13 cellular contexts compared by ENCODE assay signal in genomic region chr2:237486334-237486818, GRCh38. TPM values are rescaled to one million over a fixed set of nuclear protein-coding genes. Genes with fewer than 3 reads are reported as not detected.
DNase-seq lines count a peak whose midpoint lies in the region; ATAC-seq, FAIRE-seq and TF ChIP-seq lines count a peak whose summit lies in the region.
"Had no signal": no experiment of that assay in that cellular context is flagged by ENCODE, and none has a peak within 500 bp of the region (broad histone marks: within the 10 kb centered on the region; RNA-seq: fewer than 3 reads in every experiment).

No MANE protein-coding gene starts in this region.

- intact Hi-C loops in HepG2 (cut with micrococcal nuclease; ENCODE audit: unreplicated experiment): no loop called here
- intact Hi-C loops in esophagus muscularis mucosa (cut with DNase I): no loop called here
- intact Hi-C loops in aorta (cut with DNase I): no loop called here

- H3K4me3 Mint-ChIP-seq in nephron progenitor cell: peak overlapping the region; percentile 80
- H3K4me3 Mint-ChIP-seq: CD4-positive, CD25-positive, alpha-beta regulatory T cell; immature natural killer cell had no signal

- H3K36me3 Mint-ChIP-seq in nephron progenitor cell (ENCODE audit: low read depth): no peaks in the 10 kb centered on the region
- H3K36me3 Mint-ChIP-seq: CD4-positive, CD25-positive, alpha-beta regulatory T cell; immature natural killer cell had no signal

- H3K36me3 ChIP-seq in liver (ENCODE audit: control insufficient read depth in 4 of 4, insufficient read depth in 3 of 4, low read depth in 1 of 4, low read length in 3 of 4) (peaks cover 0 to 1% (median 0%) of the 10 kb centered on the region in 4 donors), HepG2 (replicated peaks in 1 of 2; ENCODE audit: control insufficient read depth in 1 of 2, insufficient read depth in 2 of 2, low read length in 2 of 2) (no peaks in the 10 kb centered on the region), esophagus muscularis mucosa (no peaks in the 10 kb centered on the region), aorta (ENCODE audit: control insufficient read depth in 1 of 2, insufficient read depth in 2 of 2, low read length in 1 of 2) (no peaks in the 10 kb centered on the region)

- peaks cover 8 to 37% (median 24%) of the 10 kb centered on the region in 4 donors for H3K4me1 ChIP-seq in liver (ENCODE audit: control insufficient read depth in 4 of 4, insufficient read depth in 4 of 4, low read length in 3 of 4)
- H3K4me1 ChIP-seq in HepG2 (ENCODE audit: insufficient read depth, low read length): peaks cover 11% of the 10 kb centered on the region; the same call in 1 of the 2 replicates
- H3K4me1 ChIP-seq in esophagus muscularis mucosa: peaks cover 28 to 32% (median 30%) of the 10 kb centered on the region in 4 donors
- no peaks in the 10 kb centered on the region for H3K4me1 ChIP-seq in aorta (ENCODE audit: control insufficient read depth in 1 of 2, insufficient read depth in 2 of 2, low read length in 2 of 2)

- ATAC-seq in HepG2: no peak
- peak; percentile 26 for ATAC-seq in aorta (ENCODE audit: low FRiP score)
- no peak for ATAC-seq in HG03439 (IDR thresholded peaks at IDR 0.05; ENCODE audit: unreplicated experiment)

- TF ChIP-seq EP300 in HepG2 (IDR thresholded peaks at IDR 0.05; ENCODE audit: low read depth in 2 of 2, low read length in 2 of 2) (no peak), HepG2 (CRISPR knock-in tag; IDR thresholded peaks at IDR 0.05; ENCODE audit: borderline replicate concordance) (no peak), esophagus muscularis mucosa (IDR thresholded peaks at IDR 0.05) (no peak)

- H3K27me3 ChIP-seq in liver (ENCODE audit: control insufficient read depth in 4 of 4, insufficient read depth in 4 of 4, low read length in 3 of 4) (no peaks in the 10 kb centered on the region), HepG2 (ENCODE audit: control insufficient read depth in 1 of 2, insufficient read depth in 2 of 2, low read length in 2 of 2) (peaks cover 0 to 50% of the 10 kb centered on the region in 2 experiments; a peak in 4 of 5 replicates), esophagus muscularis mucosa (peaks cover 0 to 41% (median 7%) of the 10 kb centered on the region in 4 donors), aorta (ENCODE audit: control insufficient read depth in 1 of 2, insufficient read depth in 2 of 2, low read length in 1 of 2) (no peaks in the 10 kb centered on the region)

- H3K9ac ChIP-seq in liver (ENCODE audit: low read depth in 1 of 2, low read length in 2 of 2) (no peak overlapping the region), HepG2 (ENCODE audit: insufficient read depth, low read depth, low read length) (no peak overlapping the region)

- no peaks in the 10 kb centered on the region for H4K20me1 ChIP-seq in HepG2 (ENCODE audit: insufficient read depth, low read length)

- no peaks in the 10 kb centered on the region for H3K79me2 ChIP-seq in HepG2 (ENCODE audit: insufficient read depth, low read length)

- BruUV-seq in HepG2 (replicated peaks; lab: Mats Ljungman, UMichigan): no TSS peak

- in situ Hi-C loops in HepG2 (cut with HindIII; ENCODE audit: extremely low pct_ligation_motif_present, low pct_unique_long_range_greater_than_20kb): no loop called here

- POLR2A ChIA-PET in HepG2 (lab: Yijun Ruan, JAX): no interaction called here

- peaks cover 1 to 2% (median 2%) of the 10 kb centered on the region in 4 donors for H3K9me3 ChIP-seq in liver (ENCODE audit: control insufficient read depth in 4 of 4, low read length in 3 of 4)
- peaks cover 12% of the 10 kb centered on the region for H3K9me3 ChIP-seq in HepG2 (ENCODE audit: low read length)
- peaks cover 0 to 16% (median 10%) of the 10 kb centered on the region in 4 donors for H3K9me3 ChIP-seq in esophagus muscularis mucosa
- H3K9me3 ChIP-seq in aorta (ENCODE audit: control insufficient read depth, low read length): peaks cover 2% of the 10 kb centered on the region

- DNase-seq in HepG2 (ENCODE audit: low spot score) (no peak), esophagus muscularis mucosa (ENCODE audit: extremely low spot score) (no peak), nephron progenitor cell (peak; percentile 32), aorta (peak in 1 of 2 donors; percentile 68), putamen (ENCODE audit: low spot score) (no peak)
- no peak for DNase-seq in stimulated activated CD4-positive, alpha-beta T cell treated with anti-CD3 and anti-CD28 coated beads, Interleukin-4, amount 100 ng/mL, for 4 hours
- DNase-seq: activated naive CD4-positive, alpha-beta T cell treated with anti-CD3 and anti-CD28 coated beads, Interleukin-2, amount 50 U/mL, for 16 hours; CD4-positive, CD25-positive, alpha-beta regulatory T cell; immature natural killer cell; NCI-H187 had no signal

- H3K27ac ChIP-seq in liver (ENCODE audit: low read depth in 1 of 2, low read length in 2 of 2): no peak overlapping the region
- H3K27ac ChIP-seq in HepG2 (ENCODE audit: extremely low read length, insufficient read depth, low read length): no peak overlapping the region
- peak overlapping the region in 1 of 4 donors; percentile 9 for H3K27ac ChIP-seq in esophagus muscularis mucosa (replicated peaks in 1 of 4)
- H3K27ac ChIP-seq in aorta (ENCODE audit: low read depth in 1 of 2, low read length in 2 of 2): no peak overlapping the region

- CTCF ChIA-PET in HepG2 (lab: Yijun Ruan, JAX; ENCODE audit: low intra/inter-chr PET ratio, low total read pairs): no interaction called here

- H3K9me3 Mint-ChIP-seq in nephron progenitor cell: peaks cover 21% of the 10 kb centered on the region

- H3K4me3 ChIP-seq in liver (ENCODE audit: low read depth in 1 of 3, low read length in 3 of 3): peak overlapping the region; percentile 59 to 81 (median 70)
- H3K4me3 ChIP-seq in HepG2 (replicated peaks in 1 of 3; ENCODE audit: insufficient read depth in 1 of 3, low read depth in 2 of 3, low read length in 3 of 3): no peak overlapping the region
- H3K4me3 ChIP-seq in esophagus muscularis mucosa: peak overlapping the region; percentile 51 to 64 (median 53)
- peak overlapping the region in 1 of 2 donors; percentile 12 for H3K4me3 ChIP-seq in aorta (ENCODE audit: low read length in 2 of 2)

- 4% methylated on average over 36 of the region's 36 CpGs for WGBS in liver
- WGBS in HepG2 (ENCODE audit: low lambda C conversion rate): 84% methylated on average over 35 of the region's 36 CpGs
- 6% methylated on average over 16 of the region's 36 CpGs for WGBS in esophagus muscularis mucosa
- WGBS in aorta, 2 donors: 3 to 5% methylated on average over 36 of the region's 36 CpGs

- TF ChIP-seq CTCF in liver (IDR thresholded peaks at IDR 0.05; ENCODE audit: low read depth, low read length, missing input control): no peak
- TF ChIP-seq CTCF in HepG2 (CRISPR knock-in tag; IDR thresholded peaks at IDR 0.05): no peak
- no peak for TF ChIP-seq CTCF in esophagus muscularis mucosa (IDR thresholded peaks at IDR 0.05)
- TF ChIP-seq CTCF in nephron progenitor cell (IDR thresholded peaks at IDR 0.05): no peak

- TF ChIP-seq POLR2A in HepG2 (IDR thresholded peaks at IDR 0.05; ENCODE audit: insufficient read depth in 1 of 2, low read depth in 2 of 2, low read length in 2 of 2) (no peak), esophagus muscularis mucosa (IDR thresholded peaks at IDR 0.05; ENCODE audit: low read depth) (no peak)

- no peak overlapping the region for H2AFZ ChIP-seq in HepG2 (ENCODE audit: low read length)

- H3K27ac Mint-ChIP-seq in nephron progenitor cell: no peak overlapping the region
- H3K27ac Mint-ChIP-seq: CD4-positive, CD25-positive, alpha-beta regulatory T cell; immature natural killer cell had no signal

- no peak overlapping the region for H3K4me2 ChIP-seq in HepG2 (ENCODE audit: low read depth, low read length)

- peaks cover 27% of the 10 kb centered on the region for H3K4me1 Mint-ChIP-seq in nephron progenitor cell
- H3K4me1 Mint-ChIP-seq: immature natural killer cell had no signal

- FAIRE-seq in HepG2 (lab: Jason Lieb, UNC): no peak

- H3K27me3 Mint-ChIP-seq in nephron progenitor cell (ENCODE audit: low read depth, poor library complexity): peaks cover 97% of the 10 kb centered on the region

- TF ChIP-seq RAD21 in liver (IDR thresholded peaks at IDR 0.05): no peak
- no peak for TF ChIP-seq RAD21 in HepG2 (CRISPR knock-in tag; IDR thresholded peaks at IDR 0.05)

TF ChIP-seq in liver, 16 proteins besides CTCF, POLR2A, EP300 and RAD21 (continues in another document):
- TF ChIP-seq FOXA2 (IDR thresholded peaks at IDR 0.05): no peak

TF ChIP-seq in HepG2, 621 proteins besides CTCF, POLR2A, EP300 and RAD21:
- no peak for TF ChIP-seq ZIK1 (CRISPR knock-in tag; IDR thresholded peaks at IDR 0.05; ENCODE audit: borderline replicate concordance, low read depth)

RNA-seq across cellular contexts. Expression of gene MLPH, which starts 0.7 kb away (rescaled TPM):
- total RNA-seq in liver (10 to 100 TPM in 1 of 2 donors, 1 to 10 TPM in 1; 1.6 to 22.6 TPM), HepG2 (2016; rRNA removed; fragmentation: Illumina TruSeq; extraction: Trizol) (not detected in 2 replicates), esophagus muscularis mucosa (1 to 10 TPM; 5.3 to 8.7 (median 7.8) TPM), aorta (10 to 100 TPM in 1 of 2 donors, 1 to 10 TPM in 1; 3.4 to 10.1 TPM)
- polyA plus RNA-seq in liver (10 to 100 TPM; 22.1 to 25.9 TPM), HepG2 (2011; rRNA removed) (0.12 and 0.27 TPM in 2 replicates), aorta (1 to 10 TPM; 2.3 to 4.5 TPM)
- total RNA-seq in HepG2 (2016; cell fraction: cytosol; rRNA removed; fragmentation: Illumina TruSeq; extraction: Trizol; ENCODE audit: low read depth): not detected in 2 replicates
- total RNA-seq in HepG2 (2016; cell fraction: insoluble cytoplasmic fraction; rRNA removed; fragmentation: Illumina TruSeq; extraction: Trizol): not detected in 2 replicates
- total RNA-seq in HepG2 (2016; cell fraction: membrane; rRNA removed; fragmentation: Illumina TruSeq; extraction: Trizol): not detected in 2 replicates
- total RNA-seq in HepG2 (2016; cell fraction: nucleus; rRNA removed; fragmentation: Illumina TruSeq; extraction: Trizol): not detected in 2 replicates
- polyA plus RNA-seq in HepG2 (2011; cell fraction: cytosol; rRNA removed): 0.10 TPM in 1 of 2 replicates, not detected in the other
- polyA plus RNA-seq in HepG2 (2011; cell fraction: nucleus; rRNA removed): 0.88 and 1.00 TPM in 2 replicates
- 0.17 and 0.28 TPM in 2 replicates for polyA plus RNA-seq in HepG2 (2012)
- polyA plus RNA-seq in HepG2 (2016; cell fraction: cytosol; fragmentation: Illumina TruSeq; extraction: Trizol; ENCODE audit: low read depth): not detected in 2 replicates
- not detected in 2 replicates for polyA plus RNA-seq in HepG2 (2016; cell fraction: insoluble cytoplasmic fraction; fragmentation: Illumina TruSeq; extraction: Trizol; ENCODE audit: low read depth)
- polyA plus RNA-seq in HepG2 (2016; cell fraction: membrane; fragmentation: Illumina TruSeq; extraction: Trizol; ENCODE audit: low read depth): not detected in 2 replicates
- polyA plus RNA-seq in HepG2 (2016; cell fraction: nucleus; fragmentation: Illumina TruSeq; extraction: Trizol; ENCODE audit: insufficient read depth, low read depth): not detected in 2 replicates
- 1.0 TPM in 1 of 2 replicates, not detected in the other for polyA minus RNA-seq in HepG2 (2011; rRNA and poly(A)+ RNA removed; ENCODE audit: low replicate concordance)
- not detected in 2 replicates for polyA minus RNA-seq in HepG2 (2011; cell fraction: cytosol; rRNA and poly(A)+ RNA removed)
- polyA minus RNA-seq in HepG2 (2011; cell fraction: nucleus; rRNA and poly(A)+ RNA removed): not detected in 2 replicates
- total RNA-seq: T-helper 1 cell treated with Interleukin-12 subunit alpha and Interleukin-12 subunit beta and Interleukin-4 antibody, amounts not matched to agents 30 ng/mL and 1 ng/mL, for 36 hours had no signal
- polyA plus RNA-seq: CD4-positive, CD25-positive, alpha-beta regulatory T cell; immature natural killer cell had no signal

Comparison
In these comparisons a context has a peak if more than half of its experiments do, and no peak if none do; other contexts are left out.
1. H3K4me3 ChIP-seq: peak in liver (3 of 3) and esophagus muscularis mucosa (4 of 4); none in HepG2 (0 of 3).